23 cellular contexts compared by ENCODE assay signal in the genomic region with DNA sequence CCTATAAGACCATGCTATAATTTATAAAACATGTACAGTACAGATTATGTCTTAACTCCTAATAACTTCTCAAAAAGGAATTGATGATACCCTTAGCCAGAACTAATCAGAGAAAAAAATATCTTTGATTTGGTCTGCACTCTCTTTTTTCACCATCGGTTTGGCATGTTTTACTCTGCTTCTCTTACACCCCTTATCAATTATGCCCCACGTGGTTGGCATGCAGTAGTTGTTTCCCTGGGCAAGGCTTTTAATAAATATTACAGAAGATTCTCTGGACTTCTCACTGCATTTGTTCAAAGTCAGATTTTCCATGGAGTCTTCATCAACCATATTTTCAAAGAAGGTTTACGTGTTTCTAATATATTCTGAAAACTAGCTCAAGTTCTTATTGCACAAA.
"Had no signal": no experiment of that assay in that cellular context is flagged by ENCODE, and none has a peak within 500 bp of the region (broad histone marks: within the 10 kb centered on the region; RNA-seq: fewer than 3 reads in every experiment).

No MANE protein-coding gene starts in this region.

- H3K9ac ChIP-seq: SK-N-SH had no signal

- H3K27ac ChIP-seq: HL-60, PC-9, Peyer's patch, SJSA1 had no signal

- FAIRE-seq: HTR-8/SVneo had no signal

- DNase-seq: KBM-7; MV-4-11; NCI-H1048; NCI-H1105; NCI-H1436 treated with DMSO at 0.1 percent for 48 hours; NCI-H1930; NCI-H2081; NCI-H2107; NCI-H2227 treated with DMSO at 0.1 percent for 48 hours; NCI-H524; NCI-H526 treated with DMSO at 0.1 percent for 48 hours; NCI-H748 treated with DMSO at 0.1 percent for 48 hours; NK-92 treated with Interleukin-12 subunit alpha and Interleukin-12 subunit beta, amount 100 ng/mL, for 24 hours; PC-9; Peyer's patch; SHP77 treated with DMSO at 0.1 percent for 48 hours; SW 1271; T-cell had no signal

- H3K27ac Mint-ChIP-seq: T-cell had no signal

- ATAC-seq: Right ventricle myocardium inferior, T-cell had no signal

- H3K27me3 ChIP-seq: Peyer's patch, SJSA1 had no signal

- H3K4me2 ChIP-seq: PC-9, SK-N-SH had no signal

- H3K4me1 Mint-ChIP-seq: T-cell had no signal

- H3K4me3 Mint-ChIP-seq: T-cell had no signal

- H3K36me3 Mint-ChIP-seq: T-cell had no signal

- H3K36me3 ChIP-seq: Peyer's patch, SJSA1 had no signal

- H3K9me3 ChIP-seq: Peyer's patch, SJSA1, SK-N-SH had no signal

- H3K4me3 ChIP-seq: PC-9, Peyer's patch, SJSA1 had no signal
